Comparison of ENCODE assay signal across 1 cellular context in the genomic region with DNA sequence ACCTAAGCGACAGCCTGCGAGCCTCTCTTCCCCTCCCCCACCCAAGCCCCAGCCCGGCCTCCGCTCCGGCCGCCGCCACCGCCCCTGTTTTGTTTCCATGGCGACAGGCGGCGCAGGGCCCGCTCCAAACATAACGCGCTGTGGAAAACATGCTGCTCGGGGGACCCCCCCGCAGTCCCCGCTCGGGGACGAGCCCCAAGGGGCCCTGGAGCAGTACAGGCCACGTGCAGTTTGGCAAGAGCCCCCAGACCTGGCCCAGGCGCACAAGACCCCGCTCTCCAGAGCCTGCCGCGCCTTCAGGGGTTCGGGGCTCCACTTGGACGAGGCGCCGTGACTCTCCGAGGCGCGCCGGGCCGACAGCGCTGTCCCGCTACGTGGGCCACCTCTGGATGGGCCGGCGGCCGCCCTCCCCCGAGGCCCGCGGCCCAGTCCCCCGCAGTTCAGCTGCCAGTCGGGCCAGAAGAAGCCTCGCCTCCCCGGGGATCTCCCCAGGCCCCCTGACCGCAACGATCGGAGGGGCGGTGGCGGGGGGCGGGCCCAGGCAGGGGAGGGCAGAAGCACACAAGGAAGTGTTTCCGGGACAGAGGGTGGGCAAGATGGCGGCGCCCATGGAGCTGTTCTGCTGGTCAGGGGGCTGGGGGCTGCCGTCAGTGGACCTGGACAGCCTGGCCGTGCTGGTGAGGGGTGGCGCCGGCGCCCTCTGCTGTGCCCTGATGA.
A peak's percentile ranks its signal among the peaks of the same experiment; 100 is the strongest.
TF ChIP-seq lines count a peak whose summit lies in the region.

A gene with protein sequence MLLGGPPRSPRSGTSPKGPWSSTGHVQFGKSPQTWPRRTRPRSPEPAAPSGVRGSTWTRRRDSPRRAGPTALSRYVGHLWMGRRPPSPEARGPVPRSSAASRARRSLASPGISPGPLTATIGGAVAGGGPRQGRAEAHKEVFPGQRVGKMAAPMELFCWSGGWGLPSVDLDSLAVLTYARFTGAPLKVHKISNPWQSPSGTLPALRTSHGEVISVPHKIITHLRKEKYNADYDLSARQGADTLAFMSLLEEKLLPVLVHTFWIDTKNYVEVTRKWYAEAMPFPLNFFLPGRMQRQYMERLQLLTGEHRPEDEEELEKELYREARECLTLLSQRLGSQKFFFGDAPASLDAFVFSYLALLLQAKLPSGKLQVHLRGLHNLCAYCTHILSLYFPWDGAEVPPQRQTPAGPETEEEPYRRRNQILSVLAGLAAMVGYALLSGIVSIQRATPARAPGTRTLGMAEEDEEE (plus strand): TSS at position 40 of the 717 bp plus-strand sequence. CDS start 110 bp downstream, at position 150.

TF ChIP-seq in HepG2, 621 proteins besides CTCF, POLR2A, EP300 and RAD21 (continued from another document and continues in another):
- TF ChIP-seq, protein P1, sequence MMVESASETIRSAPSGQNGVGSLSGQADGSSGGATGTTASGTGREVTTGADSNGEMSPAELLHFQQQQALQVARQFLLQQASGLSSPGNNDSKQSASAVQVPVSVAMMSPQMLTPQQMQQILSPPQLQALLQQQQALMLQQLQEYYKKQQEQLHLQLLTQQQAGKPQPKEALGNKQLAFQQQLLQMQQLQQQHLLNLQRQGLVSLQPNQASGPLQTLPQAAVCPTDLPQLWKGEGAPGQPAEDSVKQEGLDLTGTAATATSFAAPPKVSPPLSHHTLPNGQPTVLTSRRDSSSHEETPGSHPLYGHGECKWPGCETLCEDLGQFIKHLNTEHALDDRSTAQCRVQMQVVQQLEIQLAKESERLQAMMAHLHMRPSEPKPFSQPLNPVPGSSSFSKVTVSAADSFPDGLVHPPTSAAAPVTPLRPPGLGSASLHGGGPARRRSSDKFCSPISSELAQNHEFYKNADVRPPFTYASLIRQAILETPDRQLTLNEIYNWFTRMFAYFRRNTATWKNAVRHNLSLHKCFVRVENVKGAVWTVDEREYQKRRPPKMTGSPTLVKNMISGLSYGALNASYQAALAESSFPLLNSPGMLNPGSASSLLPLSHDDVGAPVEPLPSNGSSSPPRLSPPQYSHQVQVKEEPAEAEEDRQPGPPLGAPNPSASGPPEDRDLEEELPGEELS (CRISPR knock-in tag; IDR thresholded peaks at IDR 0.05), result no peak
- TF ChIP-seq RBFOX2 (IDR thresholded peaks at IDR 0.05; ENCODE audit: low read depth, low read length) (peak; percentile 78), SIX4 (CRISPR knock-in tag; IDR thresholded peaks at IDR 0.05) (no peak), RNF2 (conservative IDR thresholded peaks at IDR 0.05; ENCODE audit: low read depth) (0 out of 2 replicates have a peak, but pooled peaks have one; percentile 40), ZBTB21 (CRISPR knock-in tag; IDR thresholded peaks at IDR 0.05) (no peak), ZNF773 (CRISPR knock-in tag; IDR thresholded peaks at IDR 0.05; ENCODE audit: borderline replicate concordance) (no peak), ELF4 (CRISPR knock-in tag; IDR thresholded peaks at IDR 0.05; ENCODE audit: borderline replicate concordance) (no peak), RFXANK (CRISPR knock-in tag; IDR thresholded peaks at IDR 0.05) (no peak), ZNF496 (CRISPR knock-in tag; IDR thresholded peaks at IDR 0.05; ENCODE audit: insufficient replicate concordance) (no peak), NCOR1 (IDR thresholded peaks at IDR 0.05; ENCODE audit: borderline replicate concordance, low read length) (no peak), POLR2G (IDR thresholded peaks at IDR 0.05; ENCODE audit: low read depth, low read length) (peak; percentile 72), ZNF775 (CRISPR knock-in tag; IDR thresholded peaks at IDR 0.05; ENCODE audit: borderline replicate concordance) (no peak), MEIS2 (CRISPR knock-in tag; IDR thresholded peaks at IDR 0.05) (no peak; the same call in 1 of the 2 replicates), ZZZ3 (CRISPR knock-in tag; IDR thresholded peaks at IDR 0.05; ENCODE audit: borderline replicate concordance) (no peak; the same call in 1 of the 2 replicates), ZNF264 (CRISPR knock-in tag; IDR thresholded peaks at IDR 0.05) (no peak), ZNF788 (CRISPR knock-in tag; IDR thresholded peaks at IDR 0.05; ENCODE audit: borderline replicate concordance) (no peak), SYNCRIP (IDR thresholded peaks at IDR 0.05; ENCODE audit: insufficient read depth, low read depth, low read length) (no peak), NPAS2 (CRISPR knock-in tag; IDR thresholded peaks at IDR 0.05; ENCODE audit: borderline replicate concordance) (no peak), FOXC1 (CRISPR knock-in tag; IDR thresholded peaks at IDR 0.05; ENCODE audit: borderline replicate concordance) (no peak), LCORL (IDR thresholded peaks at IDR 0.05) (no peak), LCORL (CRISPR knock-in tag; IDR thresholded peaks at IDR 0.05) (no peak), FOXK1 (CRISPR knock-in tag; IDR thresholded peaks at IDR 0.05; ENCODE audit: borderline replicate concordance, low read depth) (no peak; the same call in 1 of the 2 replicates), U2AF1 (optimal IDR thresholded peaks at IDR 0.05; ENCODE audit: low read depth, low read length) (no peak), ZNF816 (CRISPR knock-in tag; IDR thresholded peaks at IDR 0.05; ENCODE audit: borderline replicate concordance) (no peak), ZKSCAN5 (CRISPR knock-in tag; IDR thresholded peaks at IDR 0.05) (no peak), KLF16 (CRISPR knock-in tag; IDR thresholded peaks at IDR 0.05) (peak; percentile 15 to 47; a peak in 1 of 4 replicates), ATAD3A (CRISPR knock-in tag; IDR thresholded peaks at IDR 0.05) (no peak), ZNF230 (CRISPR knock-in tag; IDR thresholded peaks at IDR 0.05) (0 out of 2 replicates have a peak, but pooled peaks have one; percentile 60)
- TF ChIP-seq, protein P2, sequence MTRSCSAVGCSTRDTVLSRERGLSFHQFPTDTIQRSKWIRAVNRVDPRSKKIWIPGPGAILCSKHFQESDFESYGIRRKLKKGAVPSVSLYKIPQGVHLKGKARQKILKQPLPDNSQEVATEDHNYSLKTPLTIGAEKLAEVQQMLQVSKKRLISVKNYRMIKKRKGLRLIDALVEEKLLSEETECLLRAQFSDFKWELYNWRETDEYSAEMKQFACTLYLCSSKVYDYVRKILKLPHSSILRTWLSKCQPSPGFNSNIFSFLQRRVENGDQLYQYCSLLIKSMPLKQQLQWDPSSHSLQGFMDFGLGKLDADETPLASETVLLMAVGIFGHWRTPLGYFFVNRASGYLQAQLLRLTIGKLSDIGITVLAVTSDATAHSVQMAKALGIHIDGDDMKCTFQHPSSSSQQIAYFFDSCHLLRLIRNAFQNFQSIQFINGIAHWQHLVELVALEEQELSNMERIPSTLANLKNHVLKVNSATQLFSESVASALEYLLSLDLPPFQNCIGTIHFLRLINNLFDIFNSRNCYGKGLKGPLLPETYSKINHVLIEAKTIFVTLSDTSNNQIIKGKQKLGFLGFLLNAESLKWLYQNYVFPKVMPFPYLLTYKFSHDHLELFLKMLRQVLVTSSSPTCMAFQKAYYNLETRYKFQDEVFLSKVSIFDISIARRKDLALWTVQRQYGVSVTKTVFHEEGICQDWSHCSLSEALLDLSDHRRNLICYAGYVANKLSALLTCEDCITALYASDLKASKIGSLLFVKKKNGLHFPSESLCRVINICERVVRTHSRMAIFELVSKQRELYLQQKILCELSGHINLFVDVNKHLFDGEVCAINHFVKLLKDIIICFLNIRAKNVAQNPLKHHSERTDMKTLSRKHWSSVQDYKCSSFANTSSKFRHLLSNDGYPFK (CRISPR knock-in tag; IDR thresholded peaks at IDR 0.05; ENCODE audit: borderline replicate concordance), result peak; percentile 68; the same call in 1 of the 2 replicates
- TF ChIP-seq, protein P3, sequence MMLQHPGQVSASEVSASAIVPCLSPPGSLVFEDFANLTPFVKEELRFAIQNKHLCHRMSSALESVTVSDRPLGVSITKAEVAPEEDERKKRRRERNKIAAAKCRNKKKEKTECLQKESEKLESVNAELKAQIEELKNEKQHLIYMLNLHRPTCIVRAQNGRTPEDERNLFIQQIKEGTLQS (CRISPR knock-in tag; IDR thresholded peaks at IDR 0.05), result no peak
- TF ChIP-seq, protein P4, sequence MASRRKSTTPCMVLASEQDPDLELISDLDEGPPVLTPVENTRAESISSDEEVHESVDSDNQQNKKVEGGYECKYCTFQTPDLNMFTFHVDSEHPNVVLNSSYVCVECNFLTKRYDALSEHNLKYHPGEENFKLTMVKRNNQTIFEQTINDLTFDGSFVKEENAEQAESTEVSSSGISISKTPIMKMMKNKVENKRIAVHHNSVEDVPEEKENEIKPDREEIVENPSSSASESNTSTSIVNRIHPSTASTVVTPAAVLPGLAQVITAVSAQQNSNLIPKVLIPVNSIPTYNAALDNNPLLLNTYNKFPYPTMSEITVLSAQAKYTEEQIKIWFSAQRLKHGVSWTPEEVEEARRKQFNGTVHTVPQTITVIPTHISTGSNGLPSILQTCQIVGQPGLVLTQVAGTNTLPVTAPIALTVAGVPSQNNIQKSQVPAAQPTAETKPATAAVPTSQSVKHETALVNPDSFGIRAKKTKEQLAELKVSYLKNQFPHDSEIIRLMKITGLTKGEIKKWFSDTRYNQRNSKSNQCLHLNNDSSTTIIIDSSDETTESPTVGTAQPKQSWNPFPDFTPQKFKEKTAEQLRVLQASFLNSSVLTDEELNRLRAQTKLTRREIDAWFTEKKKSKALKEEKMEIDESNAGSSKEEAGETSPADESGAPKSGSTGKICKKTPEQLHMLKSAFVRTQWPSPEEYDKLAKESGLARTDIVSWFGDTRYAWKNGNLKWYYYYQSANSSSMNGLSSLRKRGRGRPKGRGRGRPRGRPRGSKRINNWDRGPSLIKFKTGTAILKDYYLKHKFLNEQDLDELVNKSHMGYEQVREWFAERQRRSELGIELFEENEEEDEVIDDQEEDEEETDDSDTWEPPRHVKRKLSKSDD (CRISPR knock-in tag; IDR thresholded peaks at IDR 0.05; ENCODE audit: low read depth), result no peak
- TF ChIP-seq, protein P5, sequence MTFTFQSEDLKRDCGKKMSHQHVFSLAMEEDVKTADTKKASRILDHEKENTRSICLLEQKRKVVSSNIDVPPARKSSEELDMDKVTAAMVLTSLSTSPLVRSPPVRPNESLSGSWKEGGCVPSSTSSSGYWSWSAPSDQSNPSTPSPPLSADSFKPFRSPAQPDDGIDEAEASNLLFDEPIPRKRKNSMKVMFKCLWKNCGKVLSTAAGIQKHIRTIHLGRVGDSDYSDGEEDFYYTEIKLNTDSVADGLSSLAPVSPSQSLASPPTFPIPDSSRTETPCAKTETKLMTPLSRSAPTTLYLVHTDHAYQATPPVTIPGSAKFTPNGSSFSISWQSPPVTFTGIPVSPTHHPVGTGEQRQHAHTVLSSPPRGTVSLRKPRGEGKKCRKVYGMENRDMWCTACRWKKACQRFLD (CRISPR knock-in tag; IDR thresholded peaks at IDR 0.05; ENCODE audit: borderline replicate concordance), result no peak; the same call in 1 of the 2 replicates
- TF ChIP-seq, protein P6, sequence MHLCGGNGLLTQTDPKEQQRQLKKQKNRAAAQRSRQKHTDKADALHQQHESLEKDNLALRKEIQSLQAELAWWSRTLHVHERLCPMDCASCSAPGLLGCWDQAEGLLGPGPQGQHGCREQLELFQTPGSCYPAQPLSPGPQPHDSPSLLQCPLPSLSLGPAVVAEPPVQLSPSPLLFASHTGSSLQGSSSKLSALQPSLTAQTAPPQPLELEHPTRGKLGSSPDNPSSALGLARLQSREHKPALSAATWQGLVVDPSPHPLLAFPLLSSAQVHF (CRISPR knock-in tag; IDR thresholded peaks at IDR 0.05), result no peak
- TF ChIP-seq, protein P7, sequence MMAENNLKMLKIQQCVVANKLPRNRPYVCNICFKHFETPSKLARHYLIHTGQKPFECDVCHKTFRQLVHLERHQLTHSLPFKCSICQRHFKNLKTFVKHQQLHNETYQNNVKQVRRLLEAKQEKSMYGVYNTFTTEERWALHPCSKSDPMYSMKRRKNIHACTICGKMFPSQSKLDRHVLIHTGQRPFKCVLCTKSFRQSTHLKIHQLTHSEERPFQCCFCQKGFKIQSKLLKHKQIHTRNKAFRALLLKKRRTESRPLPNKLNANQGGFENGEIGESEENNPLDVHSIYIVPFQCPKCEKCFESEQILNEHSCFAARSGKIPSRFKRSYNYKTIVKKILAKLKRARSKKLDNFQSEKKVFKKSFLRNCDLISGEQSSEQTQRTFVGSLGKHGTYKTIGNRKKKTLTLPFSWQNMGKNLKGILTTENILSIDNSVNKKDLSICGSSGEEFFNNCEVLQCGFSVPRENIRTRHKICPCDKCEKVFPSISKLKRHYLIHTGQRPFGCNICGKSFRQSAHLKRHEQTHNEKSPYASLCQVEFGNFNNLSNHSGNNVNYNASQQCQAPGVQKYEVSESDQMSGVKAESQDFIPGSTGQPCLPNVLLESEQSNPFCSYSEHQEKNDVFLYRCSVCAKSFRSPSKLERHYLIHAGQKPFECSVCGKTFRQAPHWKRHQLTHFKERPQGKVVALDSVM (CRISPR knock-in tag; IDR thresholded peaks at IDR 0.05), result no peak
- TF ChIP-seq, protein P8, sequence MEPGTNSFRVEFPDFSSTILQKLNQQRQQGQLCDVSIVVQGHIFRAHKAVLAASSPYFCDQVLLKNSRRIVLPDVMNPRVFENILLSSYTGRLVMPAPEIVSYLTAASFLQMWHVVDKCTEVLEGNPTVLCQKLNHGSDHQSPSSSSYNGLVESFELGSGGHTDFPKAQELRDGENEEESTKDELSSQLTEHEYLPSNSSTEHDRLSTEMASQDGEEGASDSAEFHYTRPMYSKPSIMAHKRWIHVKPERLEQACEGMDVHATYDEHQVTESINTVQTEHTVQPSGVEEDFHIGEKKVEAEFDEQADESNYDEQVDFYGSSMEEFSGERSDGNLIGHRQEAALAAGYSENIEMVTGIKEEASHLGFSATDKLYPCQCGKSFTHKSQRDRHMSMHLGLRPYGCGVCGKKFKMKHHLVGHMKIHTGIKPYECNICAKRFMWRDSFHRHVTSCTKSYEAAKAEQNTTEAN (CRISPR knock-in tag; conservative IDR thresholded peaks at IDR 0.05), result no peak
- TF ChIP-seq, protein P9, sequence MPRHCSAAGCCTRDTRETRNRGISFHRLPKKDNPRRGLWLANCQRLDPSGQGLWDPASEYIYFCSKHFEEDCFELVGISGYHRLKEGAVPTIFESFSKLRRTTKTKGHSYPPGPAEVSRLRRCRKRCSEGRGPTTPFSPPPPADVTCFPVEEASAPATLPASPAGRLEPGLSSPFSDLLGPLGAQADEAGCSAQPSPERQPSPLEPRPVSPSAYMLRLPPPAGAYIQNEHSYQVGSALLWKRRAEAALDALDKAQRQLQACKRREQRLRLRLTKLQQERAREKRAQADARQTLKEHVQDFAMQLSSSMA (CRISPR knock-in tag; IDR thresholded peaks at IDR 0.05), result no peak
- TF ChIP-seq, protein P10, sequence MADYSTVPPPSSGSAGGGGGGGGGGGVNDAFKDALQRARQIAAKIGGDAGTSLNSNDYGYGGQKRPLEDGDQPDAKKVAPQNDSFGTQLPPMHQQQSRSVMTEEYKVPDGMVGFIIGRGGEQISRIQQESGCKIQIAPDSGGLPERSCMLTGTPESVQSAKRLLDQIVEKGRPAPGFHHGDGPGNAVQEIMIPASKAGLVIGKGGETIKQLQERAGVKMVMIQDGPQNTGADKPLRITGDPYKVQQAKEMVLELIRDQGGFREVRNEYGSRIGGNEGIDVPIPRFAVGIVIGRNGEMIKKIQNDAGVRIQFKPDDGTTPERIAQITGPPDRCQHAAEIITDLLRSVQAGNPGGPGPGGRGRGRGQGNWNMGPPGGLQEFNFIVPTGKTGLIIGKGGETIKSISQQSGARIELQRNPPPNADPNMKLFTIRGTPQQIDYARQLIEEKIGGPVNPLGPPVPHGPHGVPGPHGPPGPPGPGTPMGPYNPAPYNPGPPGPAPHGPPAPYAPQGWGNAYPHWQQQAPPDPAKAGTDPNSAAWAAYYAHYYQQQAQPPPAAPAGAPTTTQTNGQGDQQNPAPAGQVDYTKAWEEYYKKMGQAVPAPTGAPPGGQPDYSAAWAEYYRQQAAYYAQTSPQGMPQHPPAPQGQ (CRISPR knock-in tag; IDR thresholded peaks at IDR 0.05; ENCODE audit: borderline replicate concordance), result no peak
